ENCODE assay signal across 21 cellular contexts in genomic region chr5:107364443-107365096, GRCh38.
DNase-seq lines count a peak whose midpoint lies in the region; ATAC-seq and TF ChIP-seq lines count a peak whose summit lies in the region.
"Had no signal": no experiment of that assay in that cellular context is flagged by ENCODE, and none has a peak within 500 bp of the region (broad histone marks: within the 10 kb centered on the region; RNA-seq: fewer than 3 reads in every experiment).

No MANE protein-coding gene starts in this region.

- H3K4me3 Mint-ChIP-seq in CD14-positive monocyte = peak overlapping the region in 1 of 2 donors; percentile 21
- H3K4me3 Mint-ChIP-seq in central memory CD8-positive, alpha-beta T cell = no peak overlapping the region
- H3K4me3 Mint-ChIP-seq: activated CD8-positive, alpha-beta T cell treated with anti-CD3 and anti-CD28 coated beads for 36 hours; T-helper 1 cell treated with Interleukin-12 subunit alpha and Interleukin-12 subunit beta and Interleukin-4 antibody, amounts not matched to agents 30 μg/mL and 1 μg/mL, for 36 hours; WTC11 had no signal

- H3K4me1 Mint-ChIP-seq in CD14-positive monocyte = peaks cover 67% of the 10 kb centered on the region
- H3K4me1 Mint-ChIP-seq in central memory CD8-positive, alpha-beta T cell = peaks cover 22% of the 10 kb centered on the region

- peaks cover 0 to 5% (median 0%) of the 10 kb centered on the region in 7 donors for H3K9me3 Mint-ChIP-seq in CD14-positive monocyte
- no peaks in the 10 kb centered on the region for H3K9me3 Mint-ChIP-seq in central memory CD8-positive, alpha-beta T cell
- H3K9me3 Mint-ChIP-seq: activated CD8-positive, alpha-beta T cell treated with anti-CD3 and anti-CD28 coated beads for 36 hours; T-helper 1 cell treated with Interleukin-12 subunit alpha and Interleukin-12 subunit beta and Interleukin-4 antibody, amounts not matched to agents 30 μg/mL and 1 μg/mL, for 36 hours had no signal

- H3K36me3 Mint-ChIP-seq in CD14-positive monocyte = peaks cover 2 to 7% of the 10 kb centered on the region in 2 donors
- H3K36me3 Mint-ChIP-seq in central memory CD8-positive, alpha-beta T cell (ENCODE audit: insufficient read depth) = no peaks in the 10 kb centered on the region
- H3K36me3 Mint-ChIP-seq: activated naive CD4-positive, alpha-beta T cell treated with anti-CD3 and anti-CD28 coated beads, Interleukin-2, amount 50 U/mL, for 72 hours; WTC11 had no signal

- peak overlapping the region; percentile 97 to 100 (median 99) for H3K27ac Mint-ChIP-seq in CD14-positive monocyte
- H3K27ac Mint-ChIP-seq in central memory CD8-positive, alpha-beta T cell (ENCODE audit: low read depth) = peak overlapping the region; percentile 75
- H3K27ac Mint-ChIP-seq: activated CD8-positive, alpha-beta T cell treated with anti-CD3 and anti-CD28 coated beads for 36 hours; activated naive CD4-positive, alpha-beta T cell treated with anti-CD3 and anti-CD28 coated beads, Interleukin-2, amount 50 U/mL, for 72 hours; T-helper 1 cell treated with Interleukin-12 subunit alpha and Interleukin-12 subunit beta and Interleukin-4 antibody, amounts not matched to agents 30 μg/mL and 1 μg/mL, for 36 hours; WTC11 had no signal

- intact Hi-C loops in CD14-positive monocyte (cut with micrococcal nuclease) = loop anchor here in 1 of 2 donors (1.0 kb wide), 1 partner anchor 25 kb away; no protein-coding TSS in a partner anchor

- TF ChIP-seq CTCF in CD14-positive monocyte (IDR thresholded peaks at IDR 0.05) = no peak

- DNase-seq in CD14-positive monocyte (ENCODE audit: low spot score) = no peak
- DNase-seq in central memory CD8-positive, alpha-beta T cell (ENCODE audit: low spot score in 2 of 2) = no peak
- DNase-seq in GDM1 (lab: John Stamatoyannopoulos, UW) = no peak
- DNase-seq in T-helper 1 cell = no peak
- no peak for DNase-seq in NCI-H2171 (lab: John Stamatoyannopoulos, UW)
- DNase-seq: activated CD8-positive, alpha-beta T cell treated with anti-CD3 and anti-CD28 coated beads for 36 hours; activated T-cell treated with anti-CD3 and anti-CD28 coated beads, Interleukin-2, amount 50 U/mL, for 48 hours; head of caudate nucleus; lower lobe of right lung; NCI-H2029 treated with DMSO at 0.1 percent for 48 hours; NCI-H510A; SHP77 treated with DMSO at 0.1 percent for 48 hours; stimulated activated CD4-positive, alpha-beta T cell treated with anti-CD3 and anti-CD28 coated beads, Interleukin-2, amount 100 ng/mL, for 24 hours; uterus had no signal

- peaks cover 0 to 8% (median 0%) of the 10 kb centered on the region in 3 donors for H3K27me3 Mint-ChIP-seq in CD14-positive monocyte (ENCODE audit: low read depth in 3 of 3)
- no peaks in the 10 kb centered on the region for H3K27me3 Mint-ChIP-seq in central memory CD8-positive, alpha-beta T cell

- ATAC-seq in GM18909 (IDR thresholded peaks at IDR 0.05; ENCODE audit: poor library complexity, unreplicated experiment) = peak; percentile 60
- peak; percentile 7 for ATAC-seq in HG03064 (IDR thresholded peaks at IDR 0.05; ENCODE audit: low read depth, unreplicated experiment)
- ATAC-seq in central memory CD8-positive, alpha-beta T cell (replicated peaks; ENCODE audit: extremely low read depth, poor library complexity, severe bottlenecking) = no peak
- no peak for ATAC-seq in HG02852 (IDR thresholded peaks at IDR 0.05; ENCODE audit: unreplicated experiment)
- ATAC-seq: activated CD8-positive, alpha-beta T cell treated with anti-CD3 and anti-CD28 coated beads for 36 hours; activated naive CD4-positive, alpha-beta T cell treated with anti-CD3 and anti-CD28 coated beads, Interleukin-2, amount 50 U/mL, for 72 hours; HCT116 had no signal

Comparison
In these comparisons a context has a peak if more than half of its experiments do, and no peak if none do; other contexts are left out.
1. ATAC-seq: peak in GM18909 (single experiment) and HG03064 (single experiment); none in central memory CD8-positive, alpha-beta T cell (single experiment) and HG02852 (single experiment).